In genomic region chr16:4350365-4350786, GRCh38 we compare ENCODE assay signal across 8 cellular contexts. TPM values are rescaled to one million over a fixed set of nuclear protein-coding genes. Genes with fewer than 3 reads are reported as not detected.
A peak's percentile ranks its signal among the peaks of the same experiment; 100 is the strongest.
DNase-seq lines count a peak whose midpoint lies in the region; ATAC-seq and TF ChIP-seq lines count a peak whose summit lies in the region.

No MANE protein-coding gene starts in this region.

- no peaks in the 10 kb centered on the region for H3K36me3 Mint-ChIP-seq in activated naive CD4-positive, alpha-beta T cell treated with anti-CD3 and anti-CD28 coated beads, Interleukin-2, amount 50 U/mL, for 24 hours

- WGBS in lung, 2 donors, result 31 to 33% methylated on average over 24 of the region's 24 CpGs

- H3K4me1 ChIP-seq in lung (ENCODE audit: control insufficient read depth in 2 of 2, insufficient read depth in 2 of 2, low read length in 2 of 2) (peaks cover 0 to 9% of the 10 kb centered on the region in 2 donors), uterus (no peaks in the 10 kb centered on the region)

- in situ Hi-C loops in astrocyte of the spinal cord (cut with HindIII; ENCODE audit: low sequenced_read_pairs), result no loop called here

- peaks cover 24% of the 10 kb centered on the region for H3K4me1 Mint-ChIP-seq in activated naive CD4-positive, alpha-beta T cell treated with anti-CD3 and anti-CD28 coated beads, Interleukin-2, amount 50 U/mL, for 24 hours

- no peak for DNase-seq in activated naive CD4-positive, alpha-beta T cell treated with anti-CD3 and anti-CD28 coated beads, Interleukin-2, amount 50 U/mL, for 16 hours
- DNase-seq in astrocyte of the spinal cord (ENCODE audit: low read depth, low spot score) (no peak), lung (ENCODE audit: low spot score) (no peak), uterus (no peak), activated gamma-delta T cell (lab: John Stamatoyannopoulos, UW) (no peak), Kasumi-1 (lab: John Stamatoyannopoulos, UW) (no peak), DMS53 treated with DMSO at 0.1 percent for 48 hours (lab: John Stamatoyannopoulos, UW; ENCODE audit: unreplicated experiment) (no peak)

- no peak for TF ChIP-seq POLR2A in uterus (IDR thresholded peaks at IDR 0.05)

- peaks cover 0 to 9% of the 10 kb centered on the region in 2 donors for H3K36me3 ChIP-seq in lung (ENCODE audit: control insufficient read depth in 2 of 2, insufficient read depth in 2 of 2, low read length in 2 of 2)
- H3K36me3 ChIP-seq in uterus, result no peaks in the 10 kb centered on the region

- H3K4me3 Mint-ChIP-seq in activated naive CD4-positive, alpha-beta T cell treated with anti-CD3 and anti-CD28 coated beads, Interleukin-2, amount 50 U/mL, for 24 hours, result peak overlapping the region; percentile 95

- H3K9me3 ChIP-seq in lung (ENCODE audit: control insufficient read depth in 2 of 2, insufficient read depth in 1 of 2, low read length in 1 of 2) (no peaks in the 10 kb centered on the region), uterus (no peaks in the 10 kb centered on the region)

- ATAC-seq in lung (ENCODE audit: insufficient read depth, low FRiP score), result no peak

- H3K9me3 Mint-ChIP-seq in activated naive CD4-positive, alpha-beta T cell treated with anti-CD3 and anti-CD28 coated beads, Interleukin-2, amount 50 U/mL, for 24 hours, result no peaks in the 10 kb centered on the region

- H3K27me3 ChIP-seq in lung (ENCODE audit: control insufficient read depth, insufficient read depth) (no peaks in the 10 kb centered on the region), uterus (no peaks in the 10 kb centered on the region)

- peak overlapping the region; percentile 88 for H3K27ac Mint-ChIP-seq in activated naive CD4-positive, alpha-beta T cell treated with anti-CD3 and anti-CD28 coated beads, Interleukin-2, amount 50 U/mL, for 24 hours

- H3K27ac ChIP-seq in lung (ENCODE audit: low read depth in 1 of 2, low read length in 1 of 2), result peak overlapping the region; percentile 80 to 88
- peak overlapping the region; percentile 79 to 88 for H3K27ac ChIP-seq in uterus

- TF ChIP-seq CTCF in astrocyte of the spinal cord (IDR thresholded peaks at IDR 0.05; ENCODE audit: low read depth, low read length), result no peak
- TF ChIP-seq CTCF in lung (IDR thresholded peaks at IDR 0.05; ENCODE audit: control extremely low read depth, extremely low read depth), result no peak
- TF ChIP-seq CTCF in uterus (IDR thresholded peaks at IDR 0.05), result no peak

- H3K27me3 Mint-ChIP-seq in activated naive CD4-positive, alpha-beta T cell treated with anti-CD3 and anti-CD28 coated beads, Interleukin-2, amount 50 U/mL, for 24 hours, result no peaks in the 10 kb centered on the region

- intact Hi-C loops in uterus (cut with DNase I; ENCODE audit: low total_unique reads), result no loop called here

- H3K4me3 ChIP-seq in astrocyte of the spinal cord (ENCODE audit: low read depth, low read length) (peak overlapping the region; percentile 74), lung (peak overlapping the region; percentile 77), uterus (peak overlapping the region; percentile 56 to 93)

RNA-seq across cellular contexts. Expression of gene PAM16, which starts 0.7 kb away (rescaled TPM):
- total RNA-seq in lung (10 to 100 TPM; 23.0 to 55.2 TPM), uterus (100 to 1,000 TPM in 1 of 4 donors, 10 to 100 TPM in 2, 1 to 10 TPM in 1; 8.9 to 438 (median 35.3) TPM)
- 100 to 1,000 TPM in 1 of 2 donors, 10 to 100 TPM in 1; 62.2 to 183 TPM for polyA plus RNA-seq in lung

RNA-seq across cellular contexts. Expression of gene VASN, which starts 21.3 kb away (rescaled TPM):
- total RNA-seq in lung, result 10 to 100 TPM; 32.9 to 42.9 TPM
- polyA plus RNA-seq in lung, result 10 to 100 TPM; 18.8 to 29.6 TPM
- 10 to 100 TPM in 3 of 4 donors, 1 to 10 TPM in 1; 3.6 to 49.0 (median 19.9) TPM for total RNA-seq in uterus

RNA-seq across cellular contexts. Expression of gene GLIS2, which starts 34.5 kb away (rescaled TPM):
- 10 to 100 TPM in 1 of 2 donors, 1 to 10 TPM in 1; 8.8 to 25.5 TPM for total RNA-seq in lung
- polyA plus RNA-seq in lung, result 10 to 100 TPM; 14.8 to 15.1 TPM
- total RNA-seq in uterus, result 10 to 100 TPM in 1 of 4 donors, 1 to 10 TPM in 3; 2.9 to 55.8 (median 5.1) TPM
